ENCODE assay signal across 1 cellular context in the genomic region with DNA sequence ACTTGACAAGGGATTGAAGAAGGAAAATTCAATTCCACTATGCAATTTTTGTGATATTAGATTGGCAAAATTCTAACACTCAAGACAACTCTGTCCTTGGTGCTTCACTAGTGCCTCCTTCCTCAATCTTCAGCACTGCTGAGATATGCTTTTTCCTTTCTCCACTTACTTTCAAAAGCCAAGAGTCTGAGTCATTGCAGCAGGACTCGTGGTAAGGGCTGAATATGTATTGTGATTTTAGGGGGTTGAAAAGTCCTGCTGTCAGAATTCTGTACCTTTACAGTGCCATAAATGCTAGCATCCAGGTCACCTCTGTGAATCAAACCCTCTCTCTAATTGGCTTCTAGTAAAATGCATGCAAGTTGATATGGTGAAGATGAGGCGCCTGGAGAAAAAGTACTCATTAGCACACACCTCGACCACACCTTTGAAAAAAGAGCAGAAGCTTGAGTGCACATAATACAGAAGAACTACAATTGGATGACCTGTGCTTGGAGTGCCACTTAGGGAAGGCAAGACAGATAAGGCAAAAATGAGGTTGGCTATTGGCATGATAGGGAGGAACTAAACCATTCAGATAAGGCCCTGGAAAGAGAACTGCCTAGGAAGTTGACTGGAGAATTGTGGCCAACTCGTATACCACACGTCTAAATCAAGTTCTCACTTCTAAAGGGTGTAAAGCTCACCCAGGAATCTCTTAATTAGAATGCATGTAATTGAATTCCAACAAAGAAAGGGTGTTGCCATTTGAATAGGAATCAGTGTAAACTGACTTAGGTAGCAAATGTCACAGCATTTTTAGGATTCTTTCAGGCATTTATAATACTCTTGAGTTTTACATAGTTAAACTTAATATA.
TF ChIP-seq lines count a peak whose summit lies in the region.

No MANE protein-coding gene starts in this region.

TF ChIP-seq in GM23338, 12 proteins besides CTCF, POLR2A, EP300 and RAD21 (continued from another document):
- TF ChIP-seq, protein P1, sequence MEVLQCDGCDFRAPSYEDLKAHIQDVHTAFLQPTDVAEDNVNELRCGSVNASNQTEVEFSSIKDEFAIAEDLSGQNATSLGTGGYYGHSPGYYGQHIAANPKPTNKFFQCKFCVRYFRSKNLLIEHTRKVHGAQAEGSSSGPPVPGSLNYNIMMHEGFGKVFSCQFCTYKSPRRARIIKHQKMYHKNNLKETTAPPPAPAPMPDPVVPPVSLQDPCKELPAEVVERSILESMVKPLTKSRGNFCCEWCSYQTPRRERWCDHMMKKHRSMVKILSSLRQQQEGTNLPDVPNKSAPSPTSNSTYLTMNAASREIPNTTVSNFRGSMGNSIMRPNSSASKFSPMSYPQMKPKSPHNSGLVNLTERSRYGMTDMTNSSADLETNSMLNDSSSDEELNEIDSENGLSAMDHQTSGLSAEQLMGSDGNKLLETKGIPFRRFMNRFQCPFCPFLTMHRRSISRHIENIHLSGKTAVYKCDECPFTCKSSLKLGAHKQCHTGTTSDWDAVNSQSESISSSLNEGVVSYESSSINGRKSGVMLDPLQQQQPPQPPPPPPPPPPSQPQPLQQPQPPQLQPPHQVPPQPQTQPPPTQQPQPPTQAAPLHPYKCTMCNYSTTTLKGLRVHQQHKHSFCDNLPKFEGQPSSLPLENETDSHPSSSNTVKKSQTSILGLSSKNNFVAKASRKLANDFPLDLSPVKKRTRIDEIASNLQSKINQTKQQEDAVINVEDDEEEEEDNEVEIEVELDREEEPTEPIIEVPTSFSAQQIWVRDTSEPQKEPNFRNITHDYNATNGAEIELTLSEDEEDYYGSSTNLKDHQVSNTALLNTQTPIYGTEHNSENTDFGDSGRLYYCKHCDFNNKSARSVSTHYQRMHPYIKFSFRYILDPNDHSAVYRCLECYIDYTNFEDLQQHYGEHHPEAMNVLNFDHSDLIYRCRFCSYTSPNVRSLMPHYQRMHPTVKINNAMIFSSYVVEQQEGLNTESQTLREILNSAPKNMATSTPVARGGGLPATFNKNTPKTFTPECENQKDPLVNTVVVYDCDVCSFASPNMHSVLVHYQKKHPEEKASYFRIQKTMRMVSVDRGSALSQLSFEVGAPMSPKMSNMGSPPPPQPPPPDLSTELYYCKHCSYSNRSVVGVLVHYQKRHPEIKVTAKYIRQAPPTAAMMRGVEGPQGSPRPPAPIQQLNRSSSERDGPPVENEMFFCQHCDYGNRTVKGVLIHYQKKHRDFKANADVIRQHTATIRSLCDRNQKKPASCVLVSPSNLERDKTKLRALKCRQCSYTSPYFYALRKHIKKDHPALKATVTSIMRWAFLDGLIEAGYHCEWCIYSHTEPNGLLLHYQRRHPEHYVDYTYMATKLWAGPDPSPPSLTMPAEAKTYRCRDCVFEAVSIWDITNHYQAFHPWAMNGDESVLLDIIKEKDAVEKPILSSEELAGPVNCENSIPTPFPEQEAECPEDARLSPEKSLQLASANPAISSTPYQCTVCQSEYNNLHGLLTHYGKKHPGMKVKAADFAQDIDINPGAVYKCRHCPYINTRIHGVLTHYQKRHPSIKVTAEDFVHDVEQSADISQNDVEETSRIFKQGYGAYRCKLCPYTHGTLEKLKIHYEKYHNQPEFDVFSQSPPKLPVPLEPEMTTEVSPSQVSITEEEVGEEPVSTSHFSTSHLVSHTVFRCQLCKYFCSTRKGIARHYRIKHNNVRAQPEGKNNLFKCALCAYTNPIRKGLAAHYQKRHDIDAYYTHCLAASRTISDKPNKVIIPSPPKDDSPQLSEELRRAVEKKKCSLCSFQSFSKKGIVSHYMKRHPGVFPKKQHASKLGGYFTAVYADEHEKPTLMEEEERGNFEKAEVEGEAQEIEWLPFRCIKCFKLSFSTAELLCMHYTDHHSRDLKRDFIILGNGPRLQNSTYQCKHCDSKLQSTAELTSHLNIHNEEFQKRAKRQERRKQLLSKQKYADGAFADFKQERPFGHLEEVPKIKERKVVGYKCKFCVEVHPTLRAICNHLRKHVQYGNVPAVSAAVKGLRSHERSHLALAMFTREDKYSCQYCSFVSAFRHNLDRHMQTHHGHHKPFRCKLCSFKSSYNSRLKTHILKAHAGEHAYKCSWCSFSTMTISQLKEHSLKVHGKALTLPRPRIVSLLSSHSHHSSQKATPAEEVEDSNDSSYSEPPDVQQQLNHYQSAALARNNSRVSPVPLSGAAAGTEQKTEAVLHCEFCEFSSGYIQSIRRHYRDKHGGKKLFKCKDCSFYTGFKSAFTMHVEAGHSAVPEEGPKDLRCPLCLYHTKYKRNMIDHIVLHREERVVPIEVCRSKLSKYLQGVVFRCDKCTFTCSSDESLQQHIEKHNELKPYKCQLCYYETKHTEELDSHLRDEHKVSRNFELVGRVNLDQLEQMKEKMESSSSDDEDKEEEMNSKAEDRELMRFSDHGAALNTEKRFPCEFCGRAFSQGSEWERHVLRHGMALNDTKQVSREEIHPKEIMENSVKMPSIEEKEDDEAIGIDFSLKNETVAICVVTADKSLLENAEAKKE (CRISPR knock-in tag; IDR thresholded peaks at IDR 0.05): no peak
